Comparison of ENCODE assay signal across 22 cellular contexts in the genomic region with DNA sequence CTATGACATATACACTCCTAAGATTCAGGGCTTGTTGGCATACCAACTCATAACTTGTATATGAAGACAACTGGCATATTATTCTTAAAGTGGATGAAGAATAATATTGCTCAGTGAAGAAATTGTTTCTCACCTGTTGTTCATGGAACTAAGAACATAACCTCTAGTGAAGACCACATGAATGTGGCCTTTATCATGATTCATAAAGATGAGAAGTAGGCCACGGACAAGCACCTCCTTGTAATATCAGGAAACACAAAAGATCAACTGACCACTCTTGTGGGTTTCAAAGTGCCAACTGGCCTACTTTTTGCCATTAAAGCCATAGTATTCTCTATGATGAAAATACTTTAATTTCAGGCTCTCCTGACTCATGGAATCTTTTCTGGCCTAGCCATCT.
"Had no signal": no experiment of that assay in that cellular context is flagged by ENCODE, and none has a peak within 500 bp of the region (broad histone marks: within the 10 kb centered on the region; RNA-seq: fewer than 3 reads in every experiment).

No MANE protein-coding gene starts in this region.

- H2AFZ ChIP-seq: neural progenitor cell, parathyroid adenoma had no signal

- H3K36me3 Mint-ChIP-seq: memory B cell; mesothelial cell of epicardium; naive thymus-derived CD4-positive, alpha-beta T cell; neural progenitor cell; stimulated activated effector memory CD8-positive, alpha-beta T cell treated with anti-CD3 and anti-CD28 coated beads, Interleukin-12 subunit alpha, Interleukin-12 subunit beta, amount 100 ng/mL, for 72 hours had no signal

- H3K9ac ChIP-seq: neural progenitor cell, parathyroid adenoma had no signal

- H3K27ac Mint-ChIP-seq: memory B cell; mesothelial cell of epicardium; naive thymus-derived CD4-positive, alpha-beta T cell; nephron; neural progenitor cell; progenitor cell of endocrine pancreas; stimulated activated effector memory CD8-positive, alpha-beta T cell treated with anti-CD3 and anti-CD28 coated beads, Interleukin-12 subunit alpha, Interleukin-12 subunit beta, amount 100 ng/mL, for 72 hours had no signal

- H3K4me1 ChIP-seq: gastrocnemius medialis, neural progenitor cell, parathyroid adenoma, right lobe of liver, stomach, thyroid gland, vagina had no signal

- H3K9me3 Mint-ChIP-seq: memory B cell, neural progenitor cell had no signal

- H3K79me2 ChIP-seq: parathyroid adenoma had no signal

- H3K9me3 ChIP-seq: gastrocnemius medialis, mucosa of descending colon, right lobe of liver, thyroid gland, vagina had no signal

- ATAC-seq: gastrocnemius medialis; mucosa of descending colon; naive thymus-derived CD4-positive, alpha-beta T cell; right lobe of liver; stimulated activated effector memory CD8-positive, alpha-beta T cell treated with anti-CD3 and anti-CD28 coated beads, Interleukin-12 subunit alpha, Interleukin-12 subunit beta, amount 100 ng/mL, for 72 hours had no signal

- H3K4me3 ChIP-seq: dorsolateral prefrontal cortex, gastrocnemius medialis, lung, mucosa of descending colon, neural progenitor cell, right lobe of liver, stomach, thyroid gland, vagina had no signal

- H3K27me3 ChIP-seq: dorsolateral prefrontal cortex, gastrocnemius medialis, neural progenitor cell, right lobe of liver, stomach, thyroid gland, vagina had no signal

- H3K27ac ChIP-seq: dorsolateral prefrontal cortex, gastrocnemius medialis, neural progenitor cell, parathyroid adenoma, right lobe of liver, stomach, thyroid gland, vagina had no signal

- DNase-seq: dorsolateral prefrontal cortex; effector CD4-positive, alpha-beta T cell; gastrocnemius medialis; head of caudate nucleus; mucosa of descending colon; naive thymus-derived CD4-positive, alpha-beta T cell; right lobe of liver; stimulated activated CD4-positive, alpha-beta T cell treated with anti-CD3 and anti-CD28 coated beads, Interleukin-2, amount 100 ng/mL, for 24 hours; stimulated activated CD4-positive, alpha-beta T cell treated with anti-CD3 and anti-CD28 coated beads, Interleukin-4, amount 100 ng/mL, for 24 hours; stimulated activated naive CD4-positive, alpha-beta T cell treated with Interleukin-2 at 50 U/mL for 16 hours; stomach; thyroid gland; trophoblast cell had no signal

- H3K36me3 ChIP-seq: gastrocnemius medialis, neural progenitor cell, right lobe of liver, stomach, thyroid gland, vagina had no signal

- H3K27me3 Mint-ChIP-seq: memory B cell; naive thymus-derived CD4-positive, alpha-beta T cell had no signal

- H3K4me2 ChIP-seq: neural progenitor cell had no signal

- H3K4me3 Mint-ChIP-seq: memory B cell; mesothelial cell of epicardium; naive thymus-derived CD4-positive, alpha-beta T cell; nephron; neural progenitor cell; stimulated activated effector memory CD8-positive, alpha-beta T cell treated with anti-CD3 and anti-CD28 coated beads, Interleukin-12 subunit alpha, Interleukin-12 subunit beta, amount 100 ng/mL, for 72 hours had no signal

- H3K4me1 Mint-ChIP-seq: memory B cell; mesothelial cell of epicardium; naive thymus-derived CD4-positive, alpha-beta T cell; nephron; neural progenitor cell; stimulated activated effector memory CD8-positive, alpha-beta T cell treated with anti-CD3 and anti-CD28 coated beads, Interleukin-12 subunit alpha, Interleukin-12 subunit beta, amount 100 ng/mL, for 72 hours had no signal
